1 cellular context compared by ENCODE assay signal in genomic region chr2:173589604-173590277, GRCh38.
TF ChIP-seq lines count a peak whose summit lies in the region.

No MANE protein-coding gene starts in this region.

TF ChIP-seq in HEK293, 187 proteins besides CTCF, POLR2A, EP300 and RAD21 (continued from another document):
- TF ChIP-seq PRDM2 (tag by site-specific recombination; IDR thresholded peaks at IDR 0.05; ENCODE audit: borderline replicate concordance) (no peak), ZNF560 (tag by site-specific recombination; IDR thresholded peaks at IDR 0.05; ENCODE audit: borderline replicate concordance) (no peak), ZNF692 (tag by site-specific recombination; IDR thresholded peaks at IDR 0.05) (no peak), AEBP2 (tag by site-specific recombination; IDR thresholded peaks at IDR 0.05; ENCODE audit: borderline replicate concordance) (no peak), PBX3 (CRISPR knock-in tag; IDR thresholded peaks at IDR 0.05) (no peak), ZNF2 (tag by site-specific recombination; IDR thresholded peaks at IDR 0.05) (no peak), BCL11A (tag by site-specific recombination; IDR thresholded peaks at IDR 0.05; ENCODE audit: low read depth) (no peak)
